Comparison of ENCODE assay signal across 9 cellular contexts in genomic region chr5:37208883-37209808, GRCh38. TPM values are rescaled to one million over a fixed set of nuclear protein-coding genes. Genes with fewer than 3 reads are reported as not detected.
DNase-seq lines count a peak whose midpoint lies in the region; ATAC-seq and TF ChIP-seq lines count a peak whose summit lies in the region.
"Had no signal": no experiment of that assay in that cellular context is flagged by ENCODE, and none has a peak within 500 bp of the region (broad histone marks: within the 10 kb centered on the region; RNA-seq: fewer than 3 reads in every experiment).

No MANE protein-coding gene starts in this region.

- peak overlapping the region; percentile 70 to 86 for H3K4me3 Mint-ChIP-seq in activated T-cell treated with anti-CD3 and anti-CD28 coated beads, Interleukin-2, amount 50 U/mL, for 72 hours

- TF ChIP-seq CTCF in upper lobe of right lung (IDR thresholded peaks at IDR 0.05), result no peak

- no peak for DNase-seq in Right ventricle myocardium inferior (ENCODE audit: missing footprints)
- no peak for DNase-seq in cardiac septum (ENCODE audit: low spot score)
- peak; percentile 6 to 16 for DNase-seq in activated T-cell treated with anti-CD3 and anti-CD28 coated beads, Interleukin-2, amount 50 U/mL, for 72 hours
- peak; percentile 45 for DNase-seq in left ventricle myocardium superior
- no peak for DNase-seq in upper lobe of right lung
- DNase-seq in dedifferentiated amniotic fluid mesenchymal stem cell (ENCODE audit: extremely low spot score), result no peak
- DNase-seq in iPS-NIHi7 (ENCODE audit: extremely low spot score), result no peak
- DNase-seq: mammary epithelial cell had no signal

- H3K4me1 ChIP-seq in upper lobe of right lung, result no peaks in the 10 kb centered on the region

- peaks cover 4% of the 10 kb centered on the region for H3K4me1 Mint-ChIP-seq in activated T-cell treated with anti-CD3 and anti-CD28 coated beads, Interleukin-2, amount 50 U/mL, for 72 hours (ENCODE audit: low read depth)

- H3K4me3 ChIP-seq in upper lobe of right lung, result peak overlapping the region; percentile 19

- no peak overlapping the region for H3K27ac ChIP-seq in upper lobe of right lung

- peaks cover 0 to 6% of the 10 kb centered on the region in 2 donors for H3K36me3 Mint-ChIP-seq in activated T-cell treated with anti-CD3 and anti-CD28 coated beads, Interleukin-2, amount 50 U/mL, for 72 hours (ENCODE audit: insufficient read depth in 2 of 2)

- H3K9me3 Mint-ChIP-seq in activated T-cell treated with anti-CD3 and anti-CD28 coated beads, Interleukin-2, amount 50 U/mL, for 72 hours, result no peaks in the 10 kb centered on the region

- intact Hi-C loops in Right ventricle myocardium inferior (cut with DNase I), result no loop called here
- intact Hi-C loops in cardiac septum (cut with DNase I), result no loop called here
- intact Hi-C loops in left ventricle myocardium superior (cut with micrococcal nuclease), result no loop called here
- intact Hi-C loops in upper lobe of right lung (cut with DNase I), result no loop called here

- no peaks in the 10 kb centered on the region for H3K27me3 ChIP-seq in upper lobe of right lung

- no peaks in the 10 kb centered on the region for H3K9me3 ChIP-seq in upper lobe of right lung

- peak overlapping the region; percentile 73 for H3K27ac Mint-ChIP-seq in activated T-cell treated with anti-CD3 and anti-CD28 coated beads, Interleukin-2, amount 50 U/mL, for 72 hours

- H3K36me3 ChIP-seq in upper lobe of right lung, result peaks cover 72% of the 10 kb centered on the region

- ATAC-seq in Right ventricle myocardium inferior (peak; percentile 48), left ventricle myocardium superior (peak; percentile 70), upper lobe of right lung (peak; percentile 26), GM18517 (IDR thresholded peaks at IDR 0.05; ENCODE audit: unreplicated experiment) (no peak)
- peak; percentile 66 for ATAC-seq in activated T-cell treated with anti-CD3 and anti-CD28 coated beads, Interleukin-2, amount 50 U/mL, for 72 hours (replicated peaks in 1 of 2)

- no peaks in the 10 kb centered on the region for H3K27me3 Mint-ChIP-seq in activated T-cell treated with anti-CD3 and anti-CD28 coated beads, Interleukin-2, amount 50 U/mL, for 72 hours (ENCODE audit: low read depth)

RNA-seq across cellular contexts. Expression of gene CPLANE1, which starts 40.0 kb away (rescaled TPM):
- total RNA-seq in Right ventricle myocardium inferior (9.5 TPM), cardiac septum (9.9 TPM), left ventricle myocardium superior (10.3 TPM), upper lobe of right lung (18.7 TPM)
- 1 to 10 TPM; 5.9 to 9.0 TPM for total RNA-seq in activated T-cell treated with anti-CD3 and anti-CD28 coated beads, Interleukin-2, amount 50 U/mL, for 72 hours

Comparison
In these comparisons a context has a peak if more than half of its experiments do, and no peak if none do; other contexts are left out.
1. DNase-seq: peak in activated T-cell treated with anti-CD3 and anti-CD28 coated beads, Interleukin-2, amount 50 U/mL, for 72 hours (2 of 2) and left ventricle myocardium superior (single experiment); none in Right ventricle myocardium inferior (single experiment), cardiac septum (single experiment), upper lobe of right lung (single experiment), dedifferentiated amniotic fluid mesenchymal stem cell (single experiment) and iPS-NIHi7 (single experiment).